ENCODE assay signal across 15 cellular contexts in the genomic region with DNA sequence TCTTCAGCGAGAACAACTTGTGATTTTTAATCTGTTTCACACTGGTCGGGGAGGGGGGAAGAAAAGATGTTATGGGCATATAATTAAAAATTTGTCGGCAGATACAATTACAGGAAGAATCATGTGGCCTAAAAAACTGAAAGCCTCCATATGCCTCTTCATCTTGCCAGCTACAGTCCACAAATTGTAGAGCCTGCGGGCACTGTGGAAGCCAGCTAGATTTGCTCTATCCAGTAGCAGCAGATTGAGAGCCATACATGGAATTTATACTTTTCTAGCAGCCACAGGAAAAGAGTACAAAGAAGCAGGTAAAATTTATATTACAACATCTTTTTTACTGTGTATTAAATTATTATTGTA.
"Had no signal": no experiment of that assay in that cellular context is flagged by ENCODE, and none has a peak within 500 bp of the region (broad histone marks: within the 10 kb centered on the region; RNA-seq: fewer than 3 reads in every experiment).

No MANE protein-coding gene starts in this region.

- H3K27ac Mint-ChIP-seq: activated CD8-positive, alpha-beta T cell treated with anti-CD3 and anti-CD28 coated beads for 36 hours; activated naive CD8-positive, alpha-beta T cell; stimulated activated naive CD8-positive, alpha-beta T cell treated with anti-CD3 and anti-CD28 coated beads, Interleukin-15, amount 100 ng/mL, for 72 hours; type B pancreatic cell had no signal

- H3K9me3 ChIP-seq: body of pancreas, sigmoid colon had no signal

- H3K27ac ChIP-seq: body of pancreas, foreskin keratinocyte, sigmoid colon had no signal

- DNase-seq: activated CD4-positive, alpha-beta T cell treated with anti-CD3 and anti-CD28 coated beads for 4 hours; activated CD8-positive, alpha-beta T cell treated with anti-CD3 and anti-CD28 coated beads for 36 hours; activated effector memory CD4-positive, alpha-beta T cell treated with Interleukin-2 at 50 U/mL for 16 hours; activated T-cell treated with anti-CD3 and anti-CD28 coated beads, Interleukin-2, amount 50 U/mL, for 4 hours; amniotic stem cell; body of pancreas; central memory CD4-positive, alpha-beta T cell; effector CD8-positive, alpha-beta T cell; foreskin keratinocyte; head of caudate nucleus; sigmoid colon; stimulated activated CD4-positive, alpha-beta T cell treated with anti-CD3 and anti-CD28 coated beads, Interleukin-1b, Interleukin-23, amount 100 ng/mL, for 48 hours; stimulated activated naive CD8-positive, alpha-beta T cell treated with anti-CD3 and anti-CD28 coated beads, Interleukin-15, amount 100 ng/mL, for 72 hours had no signal

- H3K4me3 Mint-ChIP-seq: activated CD8-positive, alpha-beta T cell treated with anti-CD3 and anti-CD28 coated beads for 36 hours; activated naive CD8-positive, alpha-beta T cell; activated T-cell treated with anti-CD3 and anti-CD28 coated beads, Interleukin-2, amount 50 U/mL, for 4 hours; stimulated activated naive CD8-positive, alpha-beta T cell treated with anti-CD3 and anti-CD28 coated beads, Interleukin-15, amount 100 ng/mL, for 72 hours; type B pancreatic cell had no signal

- ATAC-seq: activated CD8-positive, alpha-beta T cell treated with anti-CD3 and anti-CD28 coated beads for 36 hours; activated T-cell treated with anti-CD3 and anti-CD28 coated beads, Interleukin-2, amount 50 U/mL, for 4 hours; body of pancreas; foreskin keratinocyte; stimulated activated naive CD8-positive, alpha-beta T cell treated with anti-CD3 and anti-CD28 coated beads, Interleukin-15, amount 100 ng/mL, for 72 hours had no signal

- H3K27me3 ChIP-seq: body of pancreas, foreskin keratinocyte had no signal

- H3K4me3 ChIP-seq: body of pancreas, sigmoid colon had no signal

- H3K36me3 Mint-ChIP-seq: activated naive CD8-positive, alpha-beta T cell; type B pancreatic cell had no signal

- H3K36me3 ChIP-seq: sigmoid colon had no signal

- H3K27me3 Mint-ChIP-seq: activated CD8-positive, alpha-beta T cell treated with anti-CD3 and anti-CD28 coated beads for 36 hours; activated naive CD8-positive, alpha-beta T cell; stimulated activated naive CD8-positive, alpha-beta T cell treated with anti-CD3 and anti-CD28 coated beads, Interleukin-15, amount 100 ng/mL, for 72 hours; type B pancreatic cell had no signal

- H3K9me3 Mint-ChIP-seq: activated CD8-positive, alpha-beta T cell treated with anti-CD3 and anti-CD28 coated beads for 36 hours; activated T-cell treated with anti-CD3 and anti-CD28 coated beads, Interleukin-2, amount 50 U/mL, for 4 hours; stimulated activated naive CD8-positive, alpha-beta T cell treated with anti-CD3 and anti-CD28 coated beads, Interleukin-15, amount 100 ng/mL, for 72 hours; type B pancreatic cell had no signal

- H3K4me1 ChIP-seq: sigmoid colon had no signal
